1 cellular context compared by ENCODE assay signal in genomic region chrX:153938226-153938786, GRCh38.
TF ChIP-seq lines count a peak whose summit lies in the region.

No MANE protein-coding gene starts in this region.

TF ChIP-seq in IMR-90, 13 proteins besides CTCF, POLR2A, EP300 and RAD21:
- TF ChIP-seq, protein P1, sequence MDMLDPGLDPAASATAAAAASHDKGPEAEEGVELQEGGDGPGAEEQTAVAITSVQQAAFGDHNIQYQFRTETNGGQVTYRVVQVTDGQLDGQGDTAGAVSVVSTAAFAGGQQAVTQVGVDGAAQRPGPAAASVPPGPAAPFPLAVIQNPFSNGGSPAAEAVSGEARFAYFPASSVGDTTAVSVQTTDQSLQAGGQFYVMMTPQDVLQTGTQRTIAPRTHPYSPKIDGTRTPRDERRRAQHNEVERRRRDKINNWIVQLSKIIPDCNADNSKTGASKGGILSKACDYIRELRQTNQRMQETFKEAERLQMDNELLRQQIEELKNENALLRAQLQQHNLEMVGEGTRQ (IDR thresholded peaks at IDR 0.05; ENCODE audit: low read depth, low read length) = no peak
